ENCODE assay signal across 19 cellular contexts in genomic region chr11:117580866-117581265, GRCh38.
"Had no signal": no experiment of that assay in that cellular context is flagged by ENCODE, and none has a peak within 500 bp of the region (broad histone marks: within the 10 kb centered on the region; RNA-seq: fewer than 3 reads in every experiment).

No MANE protein-coding gene starts in this region.

- H3K4me3 Mint-ChIP-seq: memory B cell; natural killer cell treated with Interleukin-12 subunit alpha and Interleukin-12 subunit beta and Interleukin-15 and Interleukin-18, amount 100 ng/mL, for 72 hours; neural progenitor cell had no signal

- H3K4me1 ChIP-seq: heart right ventricle, lower lobe of right lung, sigmoid colon, upper lobe of left lung, uterus had no signal

- H2AFZ ChIP-seq: neural progenitor cell had no signal

- H3K4me2 ChIP-seq: neural progenitor cell had no signal

- H3K9me3 Mint-ChIP-seq: natural killer cell treated with Interleukin-12 subunit alpha and Interleukin-12 subunit beta and Interleukin-15 and Interleukin-18, amount 100 ng/mL, for 72 hours; neural progenitor cell had no signal

- H3K36me3 ChIP-seq: heart right ventricle, left ventricle myocardium inferior, lower lobe of right lung, neural progenitor cell, ovary, right atrium auricular region, sigmoid colon, upper lobe of left lung, uterus had no signal

- H3K4me3 ChIP-seq: heart right ventricle, left ventricle myocardium inferior, lower lobe of right lung, neural progenitor cell, ovary, right atrium auricular region, sigmoid colon, skin epidermis, upper lobe of left lung, uterus had no signal

- DNase-seq: effector memory CD4-positive, alpha-beta T cell; heart right ventricle; left cardiac atrium; left ventricle myocardium inferior; lower lobe of right lung; midbrain; nucleus accumbens; ovary; sigmoid colon; stimulated activated CD4-positive, alpha-beta T cell treated with anti-CD3 and anti-CD28 coated beads, Interleukin-12 subunit alpha, Interleukin-12 subunit beta, amount 100 ng/mL, for 4 hours; stimulated activated naive CD4-positive, alpha-beta T cell treated with Interleukin-2 at 50 U/mL for 16 hours; upper lobe of left lung; uterus had no signal

- H3K36me3 Mint-ChIP-seq: memory B cell; natural killer cell treated with Interleukin-12 subunit alpha and Interleukin-12 subunit beta and Interleukin-15 and Interleukin-18, amount 100 ng/mL, for 72 hours; neural progenitor cell had no signal

- ATAC-seq: esophagus mucosa; heart right ventricle; left cardiac atrium; lower lobe of right lung; natural killer cell treated with Interleukin-12 subunit alpha and Interleukin-12 subunit beta and Interleukin-15 and Interleukin-18, amount 100 ng/mL, for 72 hours had no signal

- H3K27ac ChIP-seq: heart right ventricle, left ventricle myocardium inferior, lower lobe of right lung, neural progenitor cell, ovary, right atrium auricular region, sigmoid colon, skin epidermis, upper lobe of left lung, uterus had no signal

- H3K27ac Mint-ChIP-seq: memory B cell; natural killer cell treated with Interleukin-12 subunit alpha and Interleukin-12 subunit beta and Interleukin-15 and Interleukin-18, amount 100 ng/mL, for 72 hours; neural progenitor cell had no signal

- H3K27me3 ChIP-seq: ovary, right atrium auricular region, sigmoid colon, upper lobe of left lung, uterus had no signal

- H3K9me3 ChIP-seq: heart right ventricle, left ventricle myocardium inferior, lower lobe of right lung, ovary, right atrium auricular region, sigmoid colon, upper lobe of left lung, uterus had no signal
